ENCODE assay signal across 9 cellular contexts in the genomic region with DNA sequence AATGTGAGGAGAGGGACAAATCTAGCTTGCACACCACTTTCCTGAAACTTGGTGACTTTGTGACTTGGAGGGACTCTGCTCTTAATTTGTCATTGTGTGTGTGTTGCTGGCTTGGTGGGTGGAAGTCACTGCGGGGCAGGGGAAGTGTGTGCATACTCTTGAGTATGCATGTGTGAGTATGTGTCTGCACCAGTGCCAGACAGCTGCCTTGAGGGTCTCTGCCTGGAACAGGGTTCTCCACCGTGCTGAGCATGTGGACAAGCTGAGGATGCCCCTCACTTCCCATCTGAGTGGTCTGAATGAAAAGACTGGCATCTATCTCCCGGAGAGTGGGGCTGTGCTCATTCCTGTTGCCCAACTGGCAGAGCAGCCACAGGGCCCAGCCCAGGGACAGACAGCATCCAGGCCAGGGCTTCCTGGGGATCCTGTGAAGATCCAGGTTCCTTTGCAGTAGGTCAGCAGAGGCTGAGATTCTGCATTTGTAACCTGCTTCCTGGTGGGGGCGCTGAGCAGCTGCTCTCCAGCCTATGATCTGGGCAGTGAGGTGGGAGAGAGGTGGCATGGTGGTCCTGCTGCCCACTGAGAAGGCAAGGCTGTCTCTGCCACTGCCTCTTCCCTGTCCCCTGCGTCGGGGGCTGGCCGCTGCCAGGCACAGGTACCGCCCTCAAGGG.
DNase-seq lines count a peak whose midpoint lies in the region; ATAC-seq and TF ChIP-seq lines count a peak whose summit lies in the region.
"Had no signal": no experiment of that assay in that cellular context is flagged by ENCODE, and none has a peak within 500 bp of the region (broad histone marks: within the 10 kb centered on the region; RNA-seq: fewer than 3 reads in every experiment).

No MANE protein-coding gene starts in this region.

- H3K36me3 ChIP-seq in sigmoid colon = no peaks in the 10 kb centered on the region

- no peak for TF ChIP-seq EP300 in sigmoid colon (IDR thresholded peaks at IDR 0.05)

- intact Hi-C loops in sigmoid colon (cut with DNase I) = loop anchor here (5.0 kb wide), 1 partner anchor 84 kb away; no protein-coding TSS in a partner anchor

- H3K27me3 ChIP-seq in sigmoid colon = no peaks in the 10 kb centered on the region

- H3K27ac ChIP-seq in sigmoid colon = peak overlapping the region; percentile 48 to 95 (median 91)

- peak; percentile 18 for DNase-seq in SHP77 treated with DMSO at 0.1 percent for 48 hours (lab: John Stamatoyannopoulos, UW)
- no peak for DNase-seq in fibroblast of the aortic adventitia (ENCODE audit: low read depth)
- DNase-seq in sigmoid colon = no peak
- DNase-seq in SIG-M5 treated with dmso at 0.1 percent for 504 hours (lab: John Stamatoyannopoulos, UW; ENCODE audit: unreplicated experiment) = no peak
- no peak for DNase-seq in NCI-H2171 treated with DMSO at 0.1 percent for 48 hours (lab: John Stamatoyannopoulos, UW)
- DNase-seq in HT-29 (ENCODE audit: low spot score) = no peak
- DNase-seq: NK-92 treated with Interleukin-12 subunit alpha and Interleukin-12 subunit beta, amount 100 ng/mL, for 24 hours had no signal

- TF ChIP-seq CTCF in GM12873 (IDR thresholded peaks at IDR 0.05; ENCODE audit: insufficient read depth, low read depth, low read length, missing control alignments) (peak; percentile 52), fibroblast of the aortic adventitia (IDR thresholded peaks at IDR 0.05; ENCODE audit: insufficient read depth, low read length) (peak; percentile 22), sigmoid colon (IDR thresholded peaks at IDR 0.05) (no peak)

- no peaks in the 10 kb centered on the region for H3K9me3 ChIP-seq in sigmoid colon

- ATAC-seq in GM18873 (IDR thresholded peaks at IDR 0.05; ENCODE audit: low FRiP score, unreplicated experiment) = no peak

- TF ChIP-seq POLR2A in sigmoid colon (IDR thresholded peaks at IDR 0.05) = no peak

- H3K4me1 ChIP-seq in sigmoid colon = peaks cover 0 to 64% (median 61%) of the 10 kb centered on the region in 4 donors

- WGBS in sigmoid colon, 2 donors = 34 to 43% methylated on average over 8 of the region's 8 CpGs

- H3K4me3 ChIP-seq in fibroblast of the aortic adventitia (ENCODE audit: low read depth, low read length) (no peak overlapping the region), sigmoid colon (no peak overlapping the region)

Comparison
In these comparisons a context has a peak if more than half of its experiments do, and no peak if none do; other contexts are left out.
1. CTCF ChIP-seq: peak in GM12873 (single experiment) and fibroblast of the aortic adventitia (single experiment); none in sigmoid colon (0 of 4).